Comparison of ENCODE assay signal across 8 cellular contexts in genomic region chr9:105244996-105245719, GRCh38. TPM values are rescaled to one million over a fixed set of nuclear protein-coding genes. Genes with fewer than 3 reads are reported as not detected.
A peak's percentile ranks its signal among the peaks of the same experiment; 100 is the strongest.
DNase-seq lines count a peak whose midpoint lies in the region; ATAC-seq and TF ChIP-seq lines count a peak whose summit lies in the region.

No MANE protein-coding gene starts in this region.

- no peaks in the 10 kb centered on the region for H3K9me2 ChIP-seq in SK-N-SH

- H3K4me1 ChIP-seq in SK-N-SH (ENCODE audit: control insufficient read depth in 1 of 2, insufficient read depth in 2 of 2, low read depth in 1 of 2, low read length in 1 of 2) (peaks cover 3 to 11% of the 10 kb centered on the region in 2 experiments; a peak in 3 of 4 replicates), adipocyte (ENCODE audit: control insufficient read depth, insufficient read depth, low read length) (peaks cover 64% of the 10 kb centered on the region)

- DNase-seq in COR-L47 (lab: John Stamatoyannopoulos, UW) (peak; percentile 66), SK-N-SH (peak; percentile 60), adipocyte (ENCODE audit: low read depth) (peak; percentile 79), left cardiac atrium (peak; percentile 35), posterior vena cava (ENCODE audit: low spot score) (peak; percentile 82), GF-D8 (lab: John Stamatoyannopoulos, UW) (no peak)
- peak; percentile 30 for DNase-seq in Jurkat, Clone E6-1 (ENCODE audit: low read depth, low spot score)

- intact Hi-C loops in left cardiac atrium (cut with DNase I) (no loop called here), posterior vena cava (cut with DNase I) (loop anchor here in 1 of 2 donors (5.0 kb wide), 1 partner anchor 38 kb away; no protein-coding TSS in a partner anchor)

- no peaks in the 10 kb centered on the region for H3K27me3 ChIP-seq in SK-N-SH (ENCODE audit: insufficient read depth)
- no peaks in the 10 kb centered on the region for H3K27me3 ChIP-seq in adipocyte (replicated peaks; ENCODE audit: control insufficient read depth, insufficient read depth, low read length)

- POLR2A ChIA-PET in SK-N-SH (lab: Yijun Ruan, JAX) = interaction anchor here (0.6 to 1.5 kb wide), 4 partner anchors 16 to 86 kb away, joined by 3 to 4 read pairs (median 4); no protein-coding TSS in a partner anchor

- H3K4me2 ChIP-seq in SK-N-SH = peak overlapping the region; percentile 97

- WGBS in SK-N-SH (ENCODE audit: low lambda C conversion rate) = 4% methylated on average over 31 of the region's 53 CpGs

- no peaks in the 10 kb centered on the region for H3K36me3 ChIP-seq in SK-N-SH (replicated peaks in 1 of 2; ENCODE audit: control insufficient read depth in 1 of 2, insufficient read depth in 2 of 2, low read length in 1 of 2)
- no peaks in the 10 kb centered on the region for H3K36me3 ChIP-seq in adipocyte (ENCODE audit: control insufficient read depth, insufficient read depth, low read length, severe bottlenecking)

- peak overlapping the region; percentile 87 for H2AFZ ChIP-seq in SK-N-SH (ENCODE audit: low read depth)

- TF ChIP-seq EP300 in SK-N-SH (IDR thresholded peaks at IDR 0.05; ENCODE audit: borderline replicate concordance in 1 of 2, low read depth in 1 of 2, low read length in 1 of 2) = no peak

- H4K20me1 ChIP-seq in SK-N-SH (ENCODE audit: insufficient read depth) = no peaks in the 10 kb centered on the region

- ATAC-seq in GM21447 (IDR thresholded peaks at IDR 0.05; ENCODE audit: unreplicated experiment) = peak; percentile 37
- peak; percentile 5 to 6 for ATAC-seq in left cardiac atrium

- peak overlapping the region; percentile 18 to 76; a peak in 3 of 4 replicates for H3K27ac ChIP-seq in SK-N-SH (ENCODE audit: low read depth in 2 of 2, low read length in 1 of 2)

- peak overlapping the region; percentile 76 for H3K4me3 ChIP-seq in Jurkat, Clone E6-1 (ENCODE audit: low read length)
- peak overlapping the region; percentile 88 to 90 for H3K4me3 ChIP-seq in SK-N-SH (ENCODE audit: low read depth in 2 of 2, low read length in 1 of 2)
- H3K4me3 ChIP-seq in adipocyte (ENCODE audit: low read length) = peak overlapping the region; percentile 92

- peaks cover 21% of the 10 kb centered on the region; the same call in 1 of the 2 replicates for H3K79me2 ChIP-seq in SK-N-SH (ENCODE audit: insufficient read depth)

- H3K9ac ChIP-seq in SK-N-SH = peak overlapping the region; percentile 68
- H3K9ac ChIP-seq in adipocyte (ENCODE audit: low read length) = peak overlapping the region; percentile 86

- peaks cover 18% of the 10 kb centered on the region for H3F3A ChIP-seq in SK-N-SH (replicated peaks; ENCODE audit: insufficient read depth)

- TF ChIP-seq RAD21 in SK-N-SH (IDR thresholded peaks at IDR 0.05; ENCODE audit: low read length) = no peak

- CTCF ChIA-PET in SK-N-SH (lab: Yijun Ruan, JAX) = interaction anchor here (0.9 to 3.3 kb wide), 8 partner anchors 9 to 384 kb away, joined by 3 to 16 read pairs (median 4); no protein-coding TSS in a partner anchor

- TF ChIP-seq CTCF in SK-N-SH (IDR thresholded peaks at IDR 0.05) = peak; percentile 30

- H3K9me3 ChIP-seq in SK-N-SH (no peaks in the 10 kb centered on the region), adipocyte (ENCODE audit: control insufficient read depth, low read length) (no peaks in the 10 kb centered on the region)

TF ChIP-seq in SK-N-SH, 30 proteins besides CTCF, POLR2A, EP300 and RAD21:
- no peak for TF ChIP-seq FOSL2 (IDR thresholded peaks at IDR 0.05; ENCODE audit: borderline replicate concordance, low read depth)
- TF ChIP-seq MAX (IDR thresholded peaks at IDR 0.05; ENCODE audit: low read depth) = no peak
- no peak for TF ChIP-seq ZBTB33 (IDR thresholded peaks at IDR 0.05; ENCODE audit: borderline replicate concordance, low read depth)
- 0 out of 2 replicates have a peak, but pooled peaks have one; percentile 11 for TF ChIP-seq ELF1 (IDR thresholded peaks at IDR 0.05)
- TF ChIP-seq GABPA (IDR thresholded peaks at IDR 0.05; ENCODE audit: low read depth) = no peak

RNA-seq across cellular contexts. Expression of gene SLC44A1, which starts 0.7 kb away (rescaled TPM):
- 6.9 TPM for polyA plus RNA-seq in Jurkat, Clone E6-1 (2012; ENCODE audit: insufficient read depth, insufficient read length)
- polyA plus RNA-seq in SK-N-SH (2012; rRNA removed) = 4.5 and 5.9 TPM in 2 replicates
- 8.5 and 11.2 TPM in 2 replicates for polyA plus RNA-seq in SK-N-SH (2012; cell fraction: cytosol; rRNA removed)
- 1.6 and 3.9 TPM in 2 replicates for polyA plus RNA-seq in SK-N-SH (2012; cell fraction: nucleus; rRNA removed)
- total RNA-seq in left cardiac atrium (10 to 100 TPM; 16.9 to 17.3 TPM), posterior vena cava (10 to 100 TPM; 34.1 to 41.6 TPM)
